16 cellular contexts compared by ENCODE assay signal in the genomic region with DNA sequence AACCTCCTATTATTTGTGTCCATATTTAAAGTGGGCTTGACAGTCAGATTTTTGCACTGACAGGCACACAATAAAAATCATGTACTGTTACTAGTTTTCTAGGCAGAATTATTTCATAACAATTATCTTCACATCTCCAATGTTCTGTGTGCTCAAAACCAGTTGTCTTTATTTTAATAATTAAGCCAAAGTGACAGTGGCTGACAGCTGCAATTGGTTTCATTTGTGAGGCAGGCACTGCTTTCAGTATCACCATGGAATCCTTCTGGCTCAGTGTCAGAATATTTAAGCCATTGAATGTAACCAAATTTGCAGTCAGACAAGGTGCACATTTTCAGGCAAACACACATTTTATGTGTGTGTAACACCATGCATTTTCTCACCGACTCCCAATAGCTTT.
A peak's percentile ranks its signal among the peaks of the same experiment; 100 is the strongest.
DNase-seq lines count a peak whose midpoint lies in the region; ATAC-seq and TF ChIP-seq lines count a peak whose summit lies in the region.
"Had no signal": no experiment of that assay in that cellular context is flagged by ENCODE, and none has a peak within 500 bp of the region (broad histone marks: within the 10 kb centered on the region; RNA-seq: fewer than 3 reads in every experiment).

No MANE protein-coding gene starts in this region.

- H3K27ac ChIP-seq in endodermal cell (ENCODE audit: low read depth, low read length) (peak overlapping the region; percentile 16), temporal lobe (ENCODE audit: low read depth, low read length) (peak overlapping the region; percentile 79)
- H3K27ac ChIP-seq: A549, left lung had no signal

- H3K9me3 Mint-ChIP-seq in endodermal cell = no peaks in the 10 kb centered on the region
- H3K9me3 Mint-ChIP-seq: naive B cell had no signal

- H3K9ac ChIP-seq in endodermal cell (ENCODE audit: extremely low read depth, low read length, poor library complexity, severe bottlenecking) = no peak overlapping the region

- no peaks in the 10 kb centered on the region for H3K36me3 Mint-ChIP-seq in endodermal cell (ENCODE audit: low read depth)
- H3K36me3 Mint-ChIP-seq: CD4-positive, CD25-positive, alpha-beta regulatory T cell; naive B cell had no signal

- 100% methylated on average over 1 of the region's 1 CpG; no CpG with 5 or more reads in 1 of the 2 experiments for WGBS in endodermal cell (ENCODE audit: insufficient coverage in 1 of 2, insufficient read length in 1 of 2), 2 experiments

- peak; percentile 59 for DNase-seq in NCI-H748 (lab: John Stamatoyannopoulos, UW; ENCODE audit: unreplicated experiment)
- DNase-seq in NCI-H748 treated with DMSO at 0.1 percent for 48 hours (lab: John Stamatoyannopoulos, UW) = no peak
- peak; percentile 39 to 45 for DNase-seq in NCI-H1930 (lab: John Stamatoyannopoulos, UW)
- no peak for DNase-seq in endodermal cell
- DNase-seq in Right ventricle myocardium inferior (ENCODE audit: missing footprints) = no peak
- DNase-seq in NOMO-1 (lab: John Stamatoyannopoulos, UW; ENCODE audit: unreplicated experiment in 2 of 2) = no peak
- DNase-seq: activated CD4-positive, CD25-positive, alpha-beta regulatory T cell; activated naive CD4-positive, alpha-beta T cell; CD4-positive, CD25-positive, alpha-beta regulatory T cell; left lung; naive B cell; T-helper 17 cell had no signal

- no peak for ATAC-seq in HG02885 (IDR thresholded peaks at IDR 0.05; ENCODE audit: poor library complexity, unreplicated experiment)
- ATAC-seq in Right ventricle myocardium inferior = no peak
- ATAC-seq: A549, GM12878, left lung, T-helper 17 cell had no signal

- no peaks in the 10 kb centered on the region for H3K4me1 ChIP-seq in endodermal cell (ENCODE audit: control insufficient read depth, insufficient read depth, low read length)
- H3K4me1 ChIP-seq: A549, left lung had no signal

- intact Hi-C loops in Right ventricle myocardium inferior (cut with DNase I) = no loop called here

- no peaks in the 10 kb centered on the region for H3K36me3 ChIP-seq in endodermal cell (ENCODE audit: control insufficient read depth, insufficient read depth, low read length)
- H3K36me3 ChIP-seq: left lung had no signal

- TF ChIP-seq CTCF in endodermal cell (conservative IDR thresholded peaks at IDR 0.05) = no peak

- no peaks in the 10 kb centered on the region for H3K9me3 ChIP-seq in endodermal cell (ENCODE audit: control insufficient read depth, low read length)
- H3K9me3 ChIP-seq: A549, left lung had no signal

- no peak overlapping the region for H3K27ac Mint-ChIP-seq in endodermal cell
- H3K27ac Mint-ChIP-seq: CD4-positive, CD25-positive, alpha-beta regulatory T cell; naive B cell; T-helper 17 cell had no signal

- no peaks in the 10 kb centered on the region for H3K27me3 Mint-ChIP-seq in endodermal cell (ENCODE audit: insufficient read depth)
- H3K27me3 Mint-ChIP-seq: CD4-positive, CD25-positive, alpha-beta regulatory T cell; naive B cell had no signal

- H3K27me3 ChIP-seq in endodermal cell (ENCODE audit: control insufficient read depth, insufficient read depth, low read length, poor library complexity, severe bottlenecking) = no peaks in the 10 kb centered on the region
- H3K27me3 ChIP-seq: left lung had no signal

- no peak overlapping the region for H3K4me3 Mint-ChIP-seq in endodermal cell
- H3K4me3 Mint-ChIP-seq: CD4-positive, CD25-positive, alpha-beta regulatory T cell; naive B cell; T-helper 17 cell had no signal

- H3K4me1 Mint-ChIP-seq in endodermal cell = no peaks in the 10 kb centered on the region
- H3K4me1 Mint-ChIP-seq: CD4-positive, CD25-positive, alpha-beta regulatory T cell; T-helper 17 cell had no signal

- H3K4me3 ChIP-seq in endodermal cell (ENCODE audit: low read length) = no peak overlapping the region
- H3K4me3 ChIP-seq: A549, GM12878, left lung had no signal

Comparison
In these comparisons a context has a peak if more than half of its experiments do, and no peak if none do; other contexts are left out.
1. DNase-seq: peak in NCI-H748 (single experiment) and NCI-H1930 (2 of 2); none in NCI-H748 treated with DMSO at 0.1 percent for 48 hours (single experiment), endodermal cell (single experiment), Right ventricle myocardium inferior (single experiment) and NOMO-1 (0 of 2).